ENCODE assay signal across 30 cellular contexts in genomic region chr6:135271626-135272025, GRCh38.
DNase-seq lines count a peak whose midpoint lies in the region; ATAC-seq and TF ChIP-seq lines count a peak whose summit lies in the region.
"Had no signal": no experiment of that assay in that cellular context is flagged by ENCODE, and none has a peak within 500 bp of the region (broad histone marks: within the 10 kb centered on the region; RNA-seq: fewer than 3 reads in every experiment).

No MANE protein-coding gene starts in this region.

- DNase-seq in OCI-LY7 (ENCODE audit: low spot score) (no peak), endodermal cell (peak; percentile 78), HuH-7 (ENCODE audit: low spot score) (no peak), iPS-NIHi11 (ENCODE audit: low spot score) (no peak)
- no peak for DNase-seq in activated CD4-positive, alpha-beta T cell treated with anti-CD3 and anti-CD28 coated beads for 4 hours
- DNase-seq in activated naive CD8-positive, alpha-beta T cell treated with anti-CD3 and anti-CD28 coated beads, Interleukin-2, amount 50 U/mL, for 24 hours, result no peak
- DNase-seq: activated CD4-positive, alpha-beta T cell treated with anti-CD3 and anti-CD28 coated beads for 36 hours; activated CD8-positive, alpha-beta T cell treated with anti-CD3 and anti-CD28 coated beads, Interleukin-2, amount 10 ng/mL, durations not matched to agents 7 days and 5 days; activated naive CD4-positive, alpha-beta T cell treated with anti-CD3 and anti-CD28 coated beads, Interleukin-2, amount 50 U/mL, for 16 hours; amniotic stem cell; brain microvascular endothelial cell; cerebellar nuclear complex; dorsolateral prefrontal cortex; GDM1; hippocampal formation; mesenchymal stem cell; naive thymus-derived CD4-positive, alpha-beta T cell; NCI-H1694 treated with DMSO at 0.1 percent for 48 hours; NCI-H446 treated with DMSO at 0.1 percent for 48 hours; OCI-M1; posterior cingulate gyrus; stimulated activated CD4-positive, alpha-beta T cell treated with anti-CD3 and anti-CD28 coated beads, Interleukin-1b, Interleukin-23, amount 100 ng/mL, for 48 hours; stimulated activated naive CD4-positive, alpha-beta T cell treated with Interleukin-2 at 50 U/mL for 16 hours; T-helper 2 cell had no signal

- no peaks in the 10 kb centered on the region for H3K9me3 Mint-ChIP-seq in endodermal cell
- H3K9me3 Mint-ChIP-seq in activated naive CD8-positive, alpha-beta T cell treated with anti-CD3 and anti-CD28 coated beads, Interleukin-2, amount 50 U/mL, for 24 hours, result no peaks in the 10 kb centered on the region
- H3K9me3 Mint-ChIP-seq: naive thymus-derived CD4-positive, alpha-beta T cell had no signal

- peak overlapping the region; percentile 47; the same call in 1 of the 2 replicates for H3K4me2 ChIP-seq in OCI-LY7 (ENCODE audit: low read length)

- H2AFZ ChIP-seq in OCI-LY7 (ENCODE audit: low read length), result peak overlapping the region; percentile 86; the same call in 1 of the 2 replicates

- H3K27me3 ChIP-seq in endodermal cell (ENCODE audit: control insufficient read depth, insufficient read depth, low read length, poor library complexity, severe bottlenecking) (no peaks in the 10 kb centered on the region), mucosa of rectum (ENCODE audit: control insufficient read depth in 2 of 2, insufficient read depth in 2 of 2, low read length in 2 of 2) (no peaks in the 10 kb centered on the region)
- H3K27me3 ChIP-seq: BLaER1 treated with 17β-estradiol and CSF1 and Interleukin-3, amounts not matched to agents 10 nM and 100 nM; brain microvascular endothelial cell; gastroesophageal sphincter; neutrophil had no signal

- peak overlapping the region; percentile 96 for H3K27ac Mint-ChIP-seq in endodermal cell
- H3K27ac Mint-ChIP-seq in activated naive CD8-positive, alpha-beta T cell treated with anti-CD3 and anti-CD28 coated beads, Interleukin-2, amount 50 U/mL, for 24 hours, result no peak overlapping the region
- H3K27ac Mint-ChIP-seq: activated CD4-positive, alpha-beta T cell treated with anti-CD3 and anti-CD28 coated beads for 36 hours; activated CD8-positive, alpha-beta T cell treated with anti-CD3 and anti-CD28 coated beads, Interleukin-2, amount 10 ng/mL, durations not matched to agents 7 days and 5 days; naive thymus-derived CD4-positive, alpha-beta T cell had no signal

- TF ChIP-seq CTCF in OCI-LY7 (conservative IDR thresholded peaks at IDR 0.05; ENCODE audit: low read length) (no peak), endodermal cell (conservative IDR thresholded peaks at IDR 0.05) (no peak)

- H3K79me2 ChIP-seq in OCI-LY7 (ENCODE audit: insufficient read depth, low read depth, low read length), result no peaks in the 10 kb centered on the region

- WGBS in endodermal cell (ENCODE audit: insufficient coverage in 1 of 2, insufficient read length in 1 of 2), 2 experiments, result 38 to 80% methylated on average over 1 to 6 of the region's 6 CpGs

- no peaks in the 10 kb centered on the region for H3K27me3 Mint-ChIP-seq in endodermal cell (ENCODE audit: insufficient read depth)
- H3K27me3 Mint-ChIP-seq in activated naive CD8-positive, alpha-beta T cell treated with anti-CD3 and anti-CD28 coated beads, Interleukin-2, amount 50 U/mL, for 24 hours, result peaks cover 8% of the 10 kb centered on the region

- peaks cover 56% of the 10 kb centered on the region for H3K4me1 Mint-ChIP-seq in endodermal cell
- H3K4me1 Mint-ChIP-seq in activated naive CD8-positive, alpha-beta T cell treated with anti-CD3 and anti-CD28 coated beads, Interleukin-2, amount 50 U/mL, for 24 hours, result peaks cover 10% of the 10 kb centered on the region
- H3K4me1 Mint-ChIP-seq: naive thymus-derived CD4-positive, alpha-beta T cell had no signal

- H3K4me3 Mint-ChIP-seq in endodermal cell, result peak overlapping the region; percentile 43
- H3K4me3 Mint-ChIP-seq in activated naive CD8-positive, alpha-beta T cell treated with anti-CD3 and anti-CD28 coated beads, Interleukin-2, amount 50 U/mL, for 24 hours, result no peak overlapping the region
- H3K4me3 Mint-ChIP-seq: activated CD4-positive, alpha-beta T cell treated with anti-CD3 and anti-CD28 coated beads for 36 hours; activated CD8-positive, alpha-beta T cell treated with anti-CD3 and anti-CD28 coated beads, Interleukin-2, amount 10 ng/mL, durations not matched to agents 7 days and 5 days; naive thymus-derived CD4-positive, alpha-beta T cell had no signal

- POLR2A ChIA-PET in OCI-LY7 (lab: Charles Lee), result interaction anchor here (1.5 kb wide), 1 partner anchor 8 kb away, joined by 9 read pairs; no protein-coding TSS in a partner anchor

- H3K27ac ChIP-seq in OCI-LY7 (ENCODE audit: low read depth, low read length, poor library complexity, severe bottlenecking), result peak overlapping the region; percentile 46
- no peak overlapping the region for H3K27ac ChIP-seq in endodermal cell (ENCODE audit: low read depth, low read length)
- peak overlapping the region; percentile 83 to 90 for H3K27ac ChIP-seq in mucosa of rectum (ENCODE audit: low read depth in 2 of 2, low read length in 2 of 2)
- H3K27ac ChIP-seq: brain microvascular endothelial cell, dorsolateral prefrontal cortex, gastroesophageal sphincter, thoracic aorta had no signal

- H3K4me3 ChIP-seq in OCI-LY7 (ENCODE audit: low read depth, low read length, poor library complexity, severe bottlenecking), result no peak overlapping the region
- H3K4me3 ChIP-seq in endodermal cell (ENCODE audit: low read length), result peak overlapping the region; percentile 2
- peak overlapping the region; percentile 26 to 64 for H3K4me3 ChIP-seq in mucosa of rectum (ENCODE audit: low read length in 2 of 2)
- H3K4me3 ChIP-seq: BLaER1 treated with 17β-estradiol and CSF1 and Interleukin-3, amounts not matched to agents 10 nM and 100 nM; dorsolateral prefrontal cortex; gastroesophageal sphincter; thoracic aorta had no signal

- H3K9ac ChIP-seq in endodermal cell (ENCODE audit: extremely low read depth, low read length, poor library complexity, severe bottlenecking), result peak overlapping the region; percentile 0
- H3K9ac ChIP-seq in mucosa of rectum (ENCODE audit: low read depth in 1 of 2, low read length in 2 of 2), result peak overlapping the region; percentile 16 to 41
- H3K9ac ChIP-seq: BLaER1 treated with 17β-estradiol and CSF1 and Interleukin-3, amounts not matched to agents 10 nM and 100 nM had no signal

- no peaks in the 10 kb centered on the region for H3K9me2 ChIP-seq in OCI-LY7 (ENCODE audit: insufficient read depth, low read length)

- no peaks in the 10 kb centered on the region; the same call in 1 of the 2 replicates for H3K9me3 ChIP-seq in OCI-LY7 (ENCODE audit: low read length)
- H3K9me3 ChIP-seq in endodermal cell (ENCODE audit: control insufficient read depth, low read length), result no peaks in the 10 kb centered on the region
- no peaks in the 10 kb centered on the region for H3K9me3 ChIP-seq in mucosa of rectum (ENCODE audit: control insufficient read depth in 2 of 2, low read length in 2 of 2)
- H3K9me3 ChIP-seq: gastroesophageal sphincter, neutrophil, thoracic aorta had no signal

- H3K4me1 ChIP-seq in OCI-LY7 (ENCODE audit: insufficient read depth, low read length, poor library complexity, severe bottlenecking) (peaks cover 80% of the 10 kb centered on the region), endodermal cell (ENCODE audit: control insufficient read depth, insufficient read depth, low read length) (peaks cover 16% of the 10 kb centered on the region), mucosa of rectum (ENCODE audit: control insufficient read depth in 2 of 2, insufficient read depth in 2 of 2, low read length in 2 of 2) (peaks cover 26 to 46% of the 10 kb centered on the region in 2 donors)
- H3K4me1 ChIP-seq: gastroesophageal sphincter had no signal

- H3K36me3 ChIP-seq in OCI-LY7 (ENCODE audit: insufficient read depth, low read length) (no peaks in the 10 kb centered on the region), endodermal cell (ENCODE audit: control insufficient read depth, insufficient read depth, low read length) (no peaks in the 10 kb centered on the region), mucosa of rectum (ENCODE audit: control insufficient read depth in 2 of 2, insufficient read depth in 2 of 2, low read length in 2 of 2) (no peaks in the 10 kb centered on the region)
- H3K36me3 ChIP-seq: BLaER1 treated with 17β-estradiol and CSF1 and Interleukin-3, amounts not matched to agents 10 nM and 100 nM; brain microvascular endothelial cell; gastroesophageal sphincter; neutrophil; thoracic aorta had no signal

- H3K36me3 Mint-ChIP-seq in endodermal cell (ENCODE audit: low read depth), result no peaks in the 10 kb centered on the region
- H3K36me3 Mint-ChIP-seq in activated naive CD8-positive, alpha-beta T cell treated with anti-CD3 and anti-CD28 coated beads, Interleukin-2, amount 50 U/mL, for 24 hours (ENCODE audit: low read depth), result no peaks in the 10 kb centered on the region

- no TSS peak for BruUV-seq in OCI-LY7 (replicated peaks; lab: Mats Ljungman, UMichigan)

- H4K20me1 ChIP-seq in OCI-LY7 (ENCODE audit: insufficient read depth, low read length), result no peaks in the 10 kb centered on the region
- H4K20me1 ChIP-seq: BLaER1 treated with 17β-estradiol and CSF1 and Interleukin-3, amounts not matched to agents 10 nM and 100 nM had no signal

- ATAC-seq in activated naive CD8-positive, alpha-beta T cell treated with anti-CD3 and anti-CD28 coated beads, Interleukin-2, amount 50 U/mL, for 24 hours, result no peak
- ATAC-seq: activated CD4-positive, alpha-beta T cell treated with anti-CD3 and anti-CD28 coated beads for 36 hours; activated CD8-positive, alpha-beta T cell treated with anti-CD3 and anti-CD28 coated beads, Interleukin-2, amount 10 ng/mL, durations not matched to agents 7 days and 5 days; gastroesophageal sphincter; naive thymus-derived CD4-positive, alpha-beta T cell; Right ventricle myocardium inferior had no signal

- intact Hi-C loops in OCI-LY7 (cut with micrococcal nuclease; ENCODE audit: unreplicated experiment), result no loop called here

- CTCF ChIA-PET in OCI-LY7 (lab: Charles Lee; ENCODE audit: unreplicated experiment), result no interaction called here
